ENCODE assay signal across 9 cellular contexts in genomic region chr15:74403590-74403919, GRCh38. TPM values are rescaled to one million over a fixed set of nuclear protein-coding genes. Genes with fewer than 3 reads are reported as not detected.
A peak's percentile ranks its signal among the peaks of the same experiment; 100 is the strongest.
DNase-seq lines count a peak whose midpoint lies in the region; ATAC-seq and TF ChIP-seq lines count a peak whose summit lies in the region.
"Had no signal": no experiment of that assay in that cellular context is flagged by ENCODE, and none has a peak within 500 bp of the region (broad histone marks: within the 10 kb centered on the region; RNA-seq: fewer than 3 reads in every experiment).

No MANE protein-coding gene starts in this region.

- peak in 2 of 3 donors; percentile 54 to 57 for DNase-seq in Peyer's patch
- DNase-seq in mesenchymal stem cell: no peak
- DNase-seq in H7: no peak
- DNase-seq in OCI-M1 (lab: John Stamatoyannopoulos, UW): no peak
- no peak for DNase-seq in superior temporal gyrus (ENCODE audit: extremely low spot score)
- DNase-seq in tibial nerve (ENCODE audit: low spot score in 2 of 2): no peak
- DNase-seq: GM23248 had no signal

- no peak overlapping the region for H3K18ac ChIP-seq in mesenchymal stem cell (ENCODE audit: low read depth in 1 of 2, low read length in 2 of 2)

- no peak overlapping the region for H3K23ac ChIP-seq in mesenchymal stem cell (ENCODE audit: low read length in 2 of 2)

- peak overlapping the region; percentile 33 for H3K9ac ChIP-seq in mesenchymal stem cell (ENCODE audit: low read length)
- H3K9ac ChIP-seq: GM23248 had no signal

- H3K9me2 ChIP-seq in DOHH2 (replicated peaks; ENCODE audit: control insufficient read depth, low read length): no peaks in the 10 kb centered on the region

- H3K4me3 ChIP-seq in DOHH2 (ENCODE audit: low read length): peak overlapping the region; percentile 54
- peak overlapping the region in 1 of 4 donors; percentile 21 for H3K4me3 ChIP-seq in Peyer's patch
- H3K4me3 ChIP-seq in mesenchymal stem cell (ENCODE audit: insufficient read depth in 1 of 2, low read depth in 1 of 2, low read length in 2 of 2): no peak overlapping the region
- no peak overlapping the region for H3K4me3 ChIP-seq in H7 (ENCODE audit: insufficient read depth, low read depth, low read length)
- H3K4me3 ChIP-seq in tibial nerve: no peak overlapping the region
- H3K4me3 ChIP-seq: GM23248 had no signal

- TF ChIP-seq POLR2A in Peyer's patch (IDR thresholded peaks at IDR 0.05) (no peak), tibial nerve (IDR thresholded peaks at IDR 0.05) (no peak)

- H3K4me1 ChIP-seq in DOHH2 (ENCODE audit: control insufficient read depth, low read length): peaks cover 55% of the 10 kb centered on the region
- H3K4me1 ChIP-seq in Peyer's patch: peaks cover 0 to 50% (median 30%) of the 10 kb centered on the region in 4 donors
- peaks cover 65% of the 10 kb centered on the region for H3K4me1 ChIP-seq in mesenchymal stem cell (ENCODE audit: control insufficient read depth, insufficient read depth, low read depth, low read length)
- H3K4me1 ChIP-seq in tibial nerve: peaks cover 0 to 32% (median 22%) of the 10 kb centered on the region in 4 donors

- H3K79me2 ChIP-seq in DOHH2 (ENCODE audit: control insufficient read depth, low read length): no peaks in the 10 kb centered on the region

- H2BK5ac ChIP-seq in mesenchymal stem cell (ENCODE audit: low read depth, low read length, poor library complexity, severe bottlenecking): no peak overlapping the region

- H3F3A ChIP-seq in DOHH2 (ENCODE audit: control insufficient read depth, insufficient read depth): no peaks in the 10 kb centered on the region

- H3K27ac ChIP-seq in DOHH2 (ENCODE audit: low read depth, low read length) (peak overlapping the region; percentile 7; the same call in 1 of the 2 replicates), Peyer's patch (peak overlapping the region; percentile 36 to 83 (median 64)), mesenchymal stem cell (ENCODE audit: low read length, poor library complexity, severe bottlenecking) (no peak overlapping the region), tibial nerve (peak overlapping the region in 1 of 4 donors; percentile 21)
- H3K27ac ChIP-seq: GM23248 had no signal

- no peak for TF ChIP-seq EP300 in tibial nerve (IDR thresholded peaks at IDR 0.05)

- no peaks in the 10 kb centered on the region for H3K9me3 ChIP-seq in DOHH2 (ENCODE audit: control insufficient read depth, insufficient read depth, low read length)
- no peaks in the 10 kb centered on the region for H3K9me3 ChIP-seq in Peyer's patch
- H3K9me3 ChIP-seq in mesenchymal stem cell (ENCODE audit: control insufficient read depth, low read length): no peaks in the 10 kb centered on the region
- no peaks in the 10 kb centered on the region for H3K9me3 ChIP-seq in tibial nerve

- H3K36me3 ChIP-seq in DOHH2 (ENCODE audit: control insufficient read depth, low read length) (no peaks in the 10 kb centered on the region), Peyer's patch (no peaks in the 10 kb centered on the region), mesenchymal stem cell (ENCODE audit: control insufficient read depth in 1 of 2, insufficient read depth in 2 of 2, low read depth in 1 of 2, low read length in 2 of 2) (peaks cover 0 to 5% of the 10 kb centered on the region in 2 experiments), H7 (replicated peaks; ENCODE audit: control insufficient read depth, insufficient read depth, low read length) (no peaks in the 10 kb centered on the region), tibial nerve (no peaks in the 10 kb centered on the region)

- H4K8ac ChIP-seq in mesenchymal stem cell (ENCODE audit: low read length): no peak overlapping the region

- H4K20me1 ChIP-seq in DOHH2 (ENCODE audit: control insufficient read depth, insufficient read depth, low read depth, low read length): peaks cover 44% of the 10 kb centered on the region

- no peak overlapping the region for H2BK12ac ChIP-seq in mesenchymal stem cell (ENCODE audit: low read length in 2 of 2)

- no peak overlapping the region for H2BK15ac ChIP-seq in mesenchymal stem cell (ENCODE audit: low read depth, poor library complexity, severe bottlenecking)

- no peak overlapping the region for H3K4ac ChIP-seq in mesenchymal stem cell (ENCODE audit: low read depth in 1 of 2, low read length in 2 of 2)

- TF ChIP-seq CTCF in DOHH2 (IDR thresholded peaks at IDR 0.05; ENCODE audit: low read depth, low read length, poor library complexity, severe bottlenecking): no peak
- TF ChIP-seq CTCF in Peyer's patch (IDR thresholded peaks at IDR 0.05): no peak
- no peak for TF ChIP-seq CTCF in tibial nerve (IDR thresholded peaks at IDR 0.05)

- no peak overlapping the region for H2BK120ac ChIP-seq in mesenchymal stem cell (ENCODE audit: low read depth, low read length)

- WGBS in mesenchymal stem cell: 90% methylated on average over 10 of the region's 10 CpGs
- 74 to 79% methylated on average over 7 to 8 of the region's 10 CpGs for WGBS in tibial nerve, 2 donors

- H3K79me1 ChIP-seq in mesenchymal stem cell (replicated peaks; ENCODE audit: low read length, poor library complexity, severe bottlenecking): peaks cover 8% of the 10 kb centered on the region

- peaks cover 87% of the 10 kb centered on the region for H3K27me3 ChIP-seq in DOHH2 (ENCODE audit: control insufficient read depth, low read length)
- no peaks in the 10 kb centered on the region for H3K27me3 ChIP-seq in Peyer's patch
- H3K27me3 ChIP-seq in mesenchymal stem cell (ENCODE audit: control insufficient read depth in 1 of 2, insufficient read depth in 1 of 2, low read length in 2 of 2): no peaks in the 10 kb centered on the region
- no peaks in the 10 kb centered on the region for H3K27me3 ChIP-seq in H7 (ENCODE audit: control insufficient read depth, insufficient read depth, low read length)
- no peaks in the 10 kb centered on the region for H3K27me3 ChIP-seq in tibial nerve

- no peak overlapping the region for H2AK5ac ChIP-seq in mesenchymal stem cell (ENCODE audit: low read length, severe bottlenecking)

- H3K4me2 ChIP-seq in DOHH2 (ENCODE audit: low read length) (peak overlapping the region; percentile 62), mesenchymal stem cell (ENCODE audit: low read length, poor library complexity, severe bottlenecking) (no peak overlapping the region)

- no peak overlapping the region for H4K91ac ChIP-seq in mesenchymal stem cell (ENCODE audit: low read length)

- H2AFZ ChIP-seq in mesenchymal stem cell (ENCODE audit: low read depth, low read length): no peak overlapping the region
- H2AFZ ChIP-seq: GM23248 had no signal

- peak; percentile 5 for ATAC-seq in GM21360 (IDR thresholded peaks at IDR 0.05; ENCODE audit: unreplicated experiment)

- H3K14ac ChIP-seq in mesenchymal stem cell (ENCODE audit: low read length in 2 of 2): no peak overlapping the region

RNA-seq across cellular contexts. Expression of gene SEMA7A, which starts 30.2 kb away (rescaled TPM):
- total RNA-seq in Peyer's patch (10 to 100 TPM in 1 of 4 donors, 1 to 10 TPM in 3; 1.5 to 42.9 (median 1.6) TPM), tibial nerve (10 to 100 TPM; 31.8 to 35.6 (median 33.8) TPM)
- polyA plus RNA-seq in mesenchymal stem cell (2013, experiment 1 of 2): 0.94 TPM
- polyA plus RNA-seq in mesenchymal stem cell (2013, experiment 2 of 2): 1.1 TPM
- 26.8 and 36.0 TPM in 2 replicates for total RNA-seq in H7 (2014; rRNA removed; shearing (Covaris generic))

RNA-seq across cellular contexts. Expression of gene CYP11A1, which starts 36.1 kb away (rescaled TPM):
- 1 to 10 TPM in 3 of 4 donors, under 1 TPM in 1; 0.88 to 6.6 (median 3.3) TPM for total RNA-seq in Peyer's patch
- 0.08 TPM for polyA plus RNA-seq in mesenchymal stem cell (2013, experiment 1 of 2)
- polyA plus RNA-seq in mesenchymal stem cell (2013, experiment 2 of 2): 0.07 TPM
- 5.2 and 5.6 TPM in 2 replicates for total RNA-seq in H7 (2014; rRNA removed; shearing (Covaris generic))
- total RNA-seq in tibial nerve: 1 to 10 TPM; 2.4 to 5.7 (median 4.1) TPM

RNA-seq across cellular contexts. Expression of gene UBL7, which starts 57.4 kb away (rescaled TPM):
- total RNA-seq in Peyer's patch (10 to 100 TPM; 22.3 to 39.6 (median 32.6) TPM), tibial nerve (10 to 100 TPM; 27.3 to 66.0 (median 40.4) TPM)
- 26.3 TPM for polyA plus RNA-seq in mesenchymal stem cell (2013, experiment 1 of 2)
- 25.3 TPM for polyA plus RNA-seq in mesenchymal stem cell (2013, experiment 2 of 2)
- total RNA-seq in H7 (2014; rRNA removed; shearing (Covaris generic)): 83.0 and 105 TPM in 2 replicates

Comparison
In these comparisons a context has a peak if more than half of its experiments do, and no peak if none do; other contexts are left out.
1. DNase-seq: peak in Peyer's patch (2 of 3); none in mesenchymal stem cell (single experiment), H7 (single experiment), OCI-M1 (single experiment), superior temporal gyrus (single experiment) and tibial nerve (0 of 2).